17 cellular contexts compared by ENCODE assay signal in the genomic region with DNA sequence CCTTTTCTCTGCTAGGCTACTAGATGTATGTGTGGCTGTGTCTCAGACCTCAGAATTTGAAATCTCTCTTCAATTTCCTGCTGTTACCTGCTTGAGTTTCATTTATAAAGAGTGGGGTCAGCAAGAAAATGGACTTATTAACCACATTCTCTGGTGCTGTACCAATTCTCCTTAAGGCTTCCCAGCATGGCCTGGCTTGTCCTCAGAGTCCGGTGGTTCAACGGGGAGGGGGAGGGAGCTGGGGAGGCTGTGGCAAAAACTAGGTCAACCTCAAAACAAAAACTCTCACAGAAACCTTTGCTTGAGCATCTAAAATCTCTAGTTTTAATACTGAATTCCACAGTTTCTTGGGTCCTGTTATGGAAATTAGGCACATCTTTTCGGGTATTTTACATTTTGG.
"Had no signal": no experiment of that assay in that cellular context is flagged by ENCODE, and none has a peak within 500 bp of the region (broad histone marks: within the 10 kb centered on the region; RNA-seq: fewer than 3 reads in every experiment).

No MANE protein-coding gene starts in this region.

- H3K4me3 ChIP-seq: ascending aorta, left ventricle myocardium inferior, right atrium auricular region, tibial artery had no signal

- H3K36me3 ChIP-seq: ascending aorta, left ventricle myocardium inferior, right atrium auricular region, tibial artery, WERI-Rb-1 had no signal

- H3K4me1 Mint-ChIP-seq: activated T-helper 17 cell treated with anti-CD3 and anti-CD28 coated beads, Interleukin-2, amount 50 U/mL, for 72 hours; nephron progenitor cell had no signal

- H3K4me3 Mint-ChIP-seq: activated T-cell treated with anti-CD3 and anti-CD28 coated beads, Interleukin-2, amount 50 U/mL, for 24 hours; activated T-helper 17 cell treated with anti-CD3 and anti-CD28 coated beads, Interleukin-2, amount 50 U/mL, for 72 hours; dendritic cell treated with granulocyte-macrophage colony-stimulating factor and Interleukin-4, amounts not matched to agents 40 ng/mL and 50 ng/mL, for 4 days; nephron progenitor cell had no signal

- H3K4me1 ChIP-seq: ascending aorta, left ventricle myocardium inferior, right atrium auricular region, tibial artery had no signal

- H3K27ac Mint-ChIP-seq: activated naive CD4-positive, alpha-beta T cell treated with anti-CD3 and anti-CD28 coated beads, Interleukin-2, amount 50 U/mL, for 72 hours; activated T-cell treated with anti-CD3 and anti-CD28 coated beads, Interleukin-2, amount 50 U/mL, for 24 hours; activated T-helper 17 cell treated with anti-CD3 and anti-CD28 coated beads, Interleukin-2, amount 50 U/mL, for 72 hours; dendritic cell treated with granulocyte-macrophage colony-stimulating factor and Interleukin-4, amounts not matched to agents 40 ng/mL and 50 ng/mL, for 4 days; nephron progenitor cell; progenitor cell of endocrine pancreas had no signal

- H3K27me3 Mint-ChIP-seq: activated T-cell treated with anti-CD3 and anti-CD28 coated beads, Interleukin-2, amount 50 U/mL, for 24 hours; activated T-helper 17 cell treated with anti-CD3 and anti-CD28 coated beads, Interleukin-2, amount 50 U/mL, for 72 hours; dendritic cell treated with granulocyte-macrophage colony-stimulating factor and Interleukin-4, amounts not matched to agents 40 ng/mL and 50 ng/mL, for 4 days; progenitor cell of endocrine pancreas had no signal

- ATAC-seq: activated naive CD4-positive, alpha-beta T cell treated with anti-CD3 and anti-CD28 coated beads, Interleukin-2, amount 50 U/mL, for 72 hours; activated T-helper 17 cell treated with anti-CD3 and anti-CD28 coated beads, Interleukin-2, amount 50 U/mL, for 72 hours had no signal

- DNase-seq: activated CD4-positive, CD25-positive, alpha-beta regulatory T cell treated with anti-CD3 and anti-CD28 coated beads, Interleukin-2, amount 50 U/mL, for 72 hours; activated T-cell treated with anti-CD3 and anti-CD28 coated beads, Interleukin-2, amount 50 U/mL, for 24 hours; effector CD4-positive, alpha-beta T cell; left ventricle myocardium inferior; mammary epithelial cell; nephron progenitor cell; stimulated activated CD4-positive, alpha-beta T cell treated with anti-CD3 and anti-CD28 coated beads, Interleukin-4, amount 100 ng/mL, for 24 hours; stimulated activated naive CD4-positive, alpha-beta T cell treated with Interleukin-2 at 50 U/mL for 16 hours; T-helper 1 cell; tibial artery; WERI-Rb-1 had no signal

- H3K27ac ChIP-seq: ascending aorta, left ventricle myocardium inferior, right atrium auricular region, tibial artery, WERI-Rb-1 had no signal

- H3K27me3 ChIP-seq: ascending aorta, right atrium auricular region, tibial artery had no signal
